ENCODE assay signal across 8 cellular contexts in the genomic region with DNA sequence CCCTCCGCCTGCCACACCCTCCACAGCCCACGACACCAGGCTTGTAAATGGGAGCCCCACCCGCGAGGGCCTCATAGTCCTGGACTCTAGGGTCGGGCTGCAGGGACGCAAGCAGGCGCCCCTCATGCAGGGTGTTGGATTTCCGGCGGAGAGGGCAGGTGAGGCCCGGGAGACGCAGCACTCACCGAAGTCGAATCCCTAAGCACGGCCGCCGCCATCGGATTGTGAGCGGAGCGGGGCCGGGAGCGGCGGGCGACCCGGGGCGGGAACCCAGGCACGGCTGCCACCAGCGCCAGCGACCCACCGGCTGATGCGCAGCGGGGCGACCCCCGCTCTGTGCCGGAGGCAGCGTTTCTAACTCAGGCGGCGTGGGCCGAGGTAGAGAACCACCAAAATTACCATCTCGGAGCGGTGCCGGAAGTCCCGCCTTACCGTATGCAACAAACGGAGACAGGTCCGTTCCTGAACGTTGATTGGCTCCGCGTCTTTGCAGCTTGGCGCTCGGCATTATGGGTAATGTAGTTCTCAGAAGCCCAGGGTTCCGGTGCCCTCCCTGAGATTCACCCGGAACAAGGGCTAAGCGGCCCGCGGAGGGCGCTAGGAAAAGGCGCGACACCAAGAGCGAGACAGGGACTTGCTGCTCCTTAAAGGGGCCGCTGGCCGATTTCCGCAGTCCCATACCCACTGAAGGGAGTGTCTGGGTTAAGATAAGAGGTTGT. TPM values are rescaled to one million over a fixed set of nuclear protein-coding genes. Genes with fewer than 3 reads are reported as not detected.
A peak's percentile ranks its signal among the peaks of the same experiment; 100 is the strongest.
DNase-seq lines count a peak whose midpoint lies in the region; ATAC-seq and TF ChIP-seq lines count a peak whose summit lies in the region.

ZNF416 (minus strand) TSS at position 425 of the 719 bp plus-strand sequence; CDS start at position 218, 207 bp downstream.

- H3K27ac Mint-ChIP-seq in activated B cell treated with CpG ODN at 0.5 μM for 24 hours = peak within 1 kb of the TSS; percentile 84

- H3K4me1 Mint-ChIP-seq in activated B cell treated with CpG ODN at 0.5 μM for 24 hours = peaks cover 32% of the 10 kb centered on the region

- intact Hi-C loops in activated B cell treated with CpG ODN at 0.5 μM for 24 hours (cut with micrococcal nuclease) = loop anchor here (1.0 to 2.0 kb wide), 14 partner anchors 19 to 572 kb away; partner anchors contain the start of genes ZNF134, ZNF17, ZNF211 and ZNF329

- no peaks in the 10 kb centered on the region for H3K27me3 Mint-ChIP-seq in activated B cell treated with CpG ODN at 0.5 μM for 24 hours

- CTCF ChIA-PET in activated B cell treated with CpG ODN at 0.5 μM for 24 hours (lab: Charles Lee) = no interaction called here

- H3K9me3 Mint-ChIP-seq in activated B cell treated with CpG ODN at 0.5 μM for 24 hours = peaks cover 33% of the 10 kb centered on the region

- peaks cover 42% of the 10 kb centered on the region for H3K36me3 Mint-ChIP-seq in activated B cell treated with CpG ODN at 0.5 μM for 24 hours (ENCODE audit: low read depth)

- H3K4me3 ChIP-seq in AG09309 (ENCODE audit: control insufficient read depth, low read depth, low read length) = peak within 1 kb of the TSS; percentile 91

- ATAC-seq in HG03175 (IDR thresholded peaks at IDR 0.05; ENCODE audit: unreplicated experiment) = peak; percentile 94
- peak; percentile 92 for ATAC-seq in activated B cell treated with CpG ODN at 0.5 μM for 24 hours (ENCODE audit: low read depth)

- DNase-seq in AG09309 (ENCODE audit: low read depth) (peak; percentile 96), NCI-H2227 treated with DMSO at 0.1 percent for 48 hours (lab: John Stamatoyannopoulos, UW) (peak; percentile 100), activated B cell treated with CpG ODN at 0.5 μM for 24 hours (peak; percentile 79), inferior parietal cortex (ENCODE audit: extremely low spot score) (peak; percentile 99), smooth muscle cell of the brain vasculature (ENCODE audit: low read depth, low spot score) (peak; percentile 96)
- peak; percentile 96 for DNase-seq in central memory CD4-positive, alpha-beta T cell

- POLR2A ChIA-PET in activated B cell treated with CpG ODN at 0.5 μM for 24 hours (lab: Charles Lee) = interaction anchor here (0.6 to 1.3 kb wide), 8 partner anchors 35 to 605 kb away, joined by 3 to 12 read pairs (median 5); partner anchors contain the start of genes TRAPPC2B, ZNF134, ZNF211 and ZNF547

- peak within 1 kb of the TSS; percentile 86 for H3K4me3 Mint-ChIP-seq in activated B cell treated with CpG ODN at 0.5 μM for 24 hours

- TF ChIP-seq CTCF in AG09309 (IDR thresholded peaks at IDR 0.05; ENCODE audit: control insufficient read depth, insufficient read depth, low read depth, low read length, missing control alignments) (peak; percentile 22), activated B cell treated with CpG ODN at 0.5 μM for 24 hours (IDR thresholded peaks at IDR 0.05) (no peak)

- peak; percentile 62 for TF ChIP-seq POLR2A in GM18951 (IDR thresholded peaks at IDR 0.05; ENCODE audit: extremely low read depth, insufficient read depth, insufficient read length)

- in situ Hi-C loops in GM18951 (cut with MboI; ENCODE audit: low sequenced_read_pairs, unreplicated experiment) = no loop called here

RNA-seq across cellular contexts. Expression of gene ZNF416, which starts in this region (rescaled TPM):
- total RNA-seq in activated B cell treated with CpG ODN at 0.5 μM for 24 hours = 12.6 and 13.8 TPM in 2 replicates

Comparison
In these comparisons a context has a peak if more than half of its experiments do, and no peak if none do; other contexts are left out.
1. Peak in every context shown above with its lines: DNase-seq, ATAC-seq and H3K4me3 ChIP-seq.